In the genomic region with DNA sequence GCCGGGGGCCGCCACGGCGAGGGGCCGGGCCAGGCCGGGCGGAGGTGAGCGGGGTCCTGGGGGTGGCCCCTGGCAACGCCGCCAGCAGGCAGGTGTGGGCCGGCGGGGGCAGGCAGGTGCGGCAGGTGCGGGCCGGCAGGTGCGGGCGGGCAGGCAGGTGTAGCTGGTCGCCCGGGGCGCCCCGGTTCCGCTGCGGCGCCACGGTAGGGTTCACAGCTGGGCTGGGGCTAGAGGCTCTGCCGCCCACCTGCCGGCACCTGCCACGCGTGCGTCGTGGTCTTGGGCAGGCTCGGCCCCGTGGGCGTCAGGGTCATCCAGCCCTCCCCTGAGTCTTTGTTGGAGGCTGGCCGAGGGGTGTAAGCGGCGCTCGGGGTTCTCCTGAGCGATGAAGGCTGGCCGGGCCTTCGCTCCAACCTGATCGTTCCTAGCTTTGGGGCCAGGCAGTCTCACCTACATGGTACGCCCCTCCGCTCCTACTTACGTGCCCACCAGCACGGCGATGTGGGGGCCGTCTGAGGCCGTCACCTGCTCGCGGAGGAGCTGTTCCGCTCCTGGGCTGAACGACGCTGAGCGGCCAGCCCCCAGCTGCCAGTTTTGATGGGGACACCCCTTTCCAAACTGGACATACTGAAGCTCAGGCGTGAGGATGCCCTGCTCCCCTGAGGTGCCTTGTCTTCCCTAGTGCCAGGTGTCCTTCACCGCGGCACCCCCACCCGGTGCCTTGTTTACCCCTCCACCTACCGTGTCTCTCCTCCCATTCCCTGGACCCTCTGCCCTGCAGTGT, we compare ENCODE assay signal across 8 cellular contexts. TPM values are rescaled to one million over a fixed set of nuclear protein-coding genes. Genes with fewer than 3 reads are reported as not detected.
A peak's percentile ranks its signal among the peaks of the same experiment; 100 is the strongest.
DNase-seq lines count a peak whose midpoint lies in the region; ATAC-seq and TF ChIP-seq lines count a peak whose summit lies in the region.

No MANE protein-coding gene starts in this region.

- H3K4me3 ChIP-seq in HFF-Myc (replicated peaks; ENCODE audit: low read depth, low read length) (peak overlapping the region; percentile 83), choroid plexus epithelial cell (ENCODE audit: low read depth, low read length) (peak overlapping the region; percentile 80)

- no peaks in the 10 kb centered on the region for H3K27me3 Mint-ChIP-seq in activated CD4-positive, alpha-beta T cell treated with anti-CD3 and anti-CD28 coated beads, Interleukin-2, amount 10 ng/mL, durations not matched to agents 7 days and 5 days
- H3K27me3 Mint-ChIP-seq in naive thymus-derived CD8-positive, alpha-beta T cell, result no peaks in the 10 kb centered on the region

- peaks cover 38% of the 10 kb centered on the region for H3K4me1 Mint-ChIP-seq in activated CD4-positive, alpha-beta T cell treated with anti-CD3 and anti-CD28 coated beads, Interleukin-2, amount 10 ng/mL, durations not matched to agents 7 days and 5 days
- peaks cover 26 to 50% (median 40%) of the 10 kb centered on the region in 4 donors for H3K4me1 Mint-ChIP-seq in naive thymus-derived CD8-positive, alpha-beta T cell

- DNase-seq in activated CD4-positive, alpha-beta T cell treated with anti-CD3 and anti-CD28 coated beads, Interleukin-2, amount 10 ng/mL, durations not matched to agents 7 days and 5 days, result no peak
- no peak for DNase-seq in activated CD4-positive, alpha-beta T cell treated with anti-CD3 and anti-CD28 coated beads, Interleukin-2, amount 50 U/mL, for 1 hour
- DNase-seq in HFF-Myc (ENCODE audit: extremely low read depth, low read depth) (no peak), NCI-H526 treated with DMSO at 0.1 percent for 48 hours (lab: John Stamatoyannopoulos, UW) (peak; percentile 57), choroid plexus epithelial cell (ENCODE audit: low read depth) (no peak), kidney glomerular epithelial cell (lab: John Stamatoyannopoulos, UW) (no peak), NCI-H2107 (lab: John Stamatoyannopoulos, UW) (no peak)
- peak in 4 of 10 donors; percentile 16 to 37 (median 30) for DNase-seq in naive thymus-derived CD8-positive, alpha-beta T cell

- peak overlapping the region; percentile 79 for H3K27ac Mint-ChIP-seq in activated CD4-positive, alpha-beta T cell treated with anti-CD3 and anti-CD28 coated beads, Interleukin-2, amount 10 ng/mL, durations not matched to agents 7 days and 5 days
- peak overlapping the region; percentile 48 to 94 (median 89) for H3K27ac Mint-ChIP-seq in naive thymus-derived CD8-positive, alpha-beta T cell

- H3K9me3 Mint-ChIP-seq in activated CD4-positive, alpha-beta T cell treated with anti-CD3 and anti-CD28 coated beads, Interleukin-2, amount 10 ng/mL, durations not matched to agents 7 days and 5 days, result no peaks in the 10 kb centered on the region
- H3K9me3 Mint-ChIP-seq in naive thymus-derived CD8-positive, alpha-beta T cell, result no peaks in the 10 kb centered on the region

- peak overlapping the region; percentile 81 for H3K4me3 Mint-ChIP-seq in activated CD4-positive, alpha-beta T cell treated with anti-CD3 and anti-CD28 coated beads, Interleukin-2, amount 10 ng/mL, durations not matched to agents 7 days and 5 days
- H3K4me3 Mint-ChIP-seq in naive thymus-derived CD8-positive, alpha-beta T cell, result peak overlapping the region; percentile 80 to 95 (median 86)

- H3K36me3 Mint-ChIP-seq in activated CD4-positive, alpha-beta T cell treated with anti-CD3 and anti-CD28 coated beads, Interleukin-2, amount 10 ng/mL, durations not matched to agents 7 days and 5 days (ENCODE audit: low read depth), result peaks cover 16% of the 10 kb centered on the region
- peaks cover 0 to 5% (median 0%) of the 10 kb centered on the region in 3 donors for H3K36me3 Mint-ChIP-seq in naive thymus-derived CD8-positive, alpha-beta T cell

- TF ChIP-seq CTCF in HFF-Myc (IDR thresholded peaks at IDR 0.05; ENCODE audit: low read depth, low read length, missing control alignments), result no peak
- TF ChIP-seq CTCF in choroid plexus epithelial cell (conservative IDR thresholded peaks at IDR 0.05; ENCODE audit: low read depth, low read length), result no peak

- POLR2A ChIA-PET in activated CD4-positive, alpha-beta T cell treated with anti-CD3 and anti-CD28 coated beads, Interleukin-2, amount 10 ng/mL, durations not matched to agents 7 days and 5 days (lab: Charles Lee), result interaction anchor here (0.5 to 1.4 kb wide), 2 partner anchors 98 to 143 kb away, joined by 3 to 5 read pairs; partner anchors contain the start of gene OGDH
- POLR2A ChIA-PET in naive thymus-derived CD8-positive, alpha-beta T cell (lab: Charles Lee), result interaction anchor here (0.6 to 3.8 kb wide), 14 partner anchors 8 to 259 kb away, joined by 3 to 28 read pairs (median 4); partner anchors contain the start of genes DDX56, NUDCD3, OGDH and PPIA

- CTCF ChIA-PET in activated CD4-positive, alpha-beta T cell treated with anti-CD3 and anti-CD28 coated beads, Interleukin-2, amount 10 ng/mL, durations not matched to agents 7 days and 5 days (lab: Charles Lee), result interaction anchor here (1.0 to 1.7 kb wide), 3 partner anchors 38 to 161 kb away, joined by 3 to 5 read pairs (median 3); no protein-coding TSS in a partner anchor

- ATAC-seq in naive thymus-derived CD8-positive, alpha-beta T cell, result peak; percentile 10 to 27

RNA-seq across cellular contexts. Expression of gene ZMIZ2, which starts 0.5 kb away (rescaled TPM):
- total RNA-seq in activated CD4-positive, alpha-beta T cell treated with anti-CD3 and anti-CD28 coated beads, Interleukin-2, amount 10 ng/mL, durations not matched to agents 7 days and 5 days, result 100 to 1,000 TPM in 1 of 2 experiments, 10 to 100 TPM in 1; 98.6 to 100 TPM
- total RNA-seq in naive thymus-derived CD8-positive, alpha-beta T cell, result 100 to 1,000 TPM; 142 to 149 TPM
- polyA plus RNA-seq in naive thymus-derived CD8-positive, alpha-beta T cell, result 1 to 10 TPM; 2.6 to 8.1 (median 4.9) TPM

RNA-seq across cellular contexts. Expression of gene PPIA, which starts 47.3 kb away (rescaled TPM):
- 1,000 to 10,000 TPM; 1,993 to 2,183 TPM for total RNA-seq in activated CD4-positive, alpha-beta T cell treated with anti-CD3 and anti-CD28 coated beads, Interleukin-2, amount 10 ng/mL, durations not matched to agents 7 days and 5 days
- 100 to 1,000 TPM; 673 to 688 TPM for total RNA-seq in naive thymus-derived CD8-positive, alpha-beta T cell
- 1,000 to 10,000 TPM; 3,578 to 3,931 (median 3,619) TPM for polyA plus RNA-seq in naive thymus-derived CD8-positive, alpha-beta T cell
